Comparison of ENCODE assay signal across 8 cellular contexts in the genomic region with DNA sequence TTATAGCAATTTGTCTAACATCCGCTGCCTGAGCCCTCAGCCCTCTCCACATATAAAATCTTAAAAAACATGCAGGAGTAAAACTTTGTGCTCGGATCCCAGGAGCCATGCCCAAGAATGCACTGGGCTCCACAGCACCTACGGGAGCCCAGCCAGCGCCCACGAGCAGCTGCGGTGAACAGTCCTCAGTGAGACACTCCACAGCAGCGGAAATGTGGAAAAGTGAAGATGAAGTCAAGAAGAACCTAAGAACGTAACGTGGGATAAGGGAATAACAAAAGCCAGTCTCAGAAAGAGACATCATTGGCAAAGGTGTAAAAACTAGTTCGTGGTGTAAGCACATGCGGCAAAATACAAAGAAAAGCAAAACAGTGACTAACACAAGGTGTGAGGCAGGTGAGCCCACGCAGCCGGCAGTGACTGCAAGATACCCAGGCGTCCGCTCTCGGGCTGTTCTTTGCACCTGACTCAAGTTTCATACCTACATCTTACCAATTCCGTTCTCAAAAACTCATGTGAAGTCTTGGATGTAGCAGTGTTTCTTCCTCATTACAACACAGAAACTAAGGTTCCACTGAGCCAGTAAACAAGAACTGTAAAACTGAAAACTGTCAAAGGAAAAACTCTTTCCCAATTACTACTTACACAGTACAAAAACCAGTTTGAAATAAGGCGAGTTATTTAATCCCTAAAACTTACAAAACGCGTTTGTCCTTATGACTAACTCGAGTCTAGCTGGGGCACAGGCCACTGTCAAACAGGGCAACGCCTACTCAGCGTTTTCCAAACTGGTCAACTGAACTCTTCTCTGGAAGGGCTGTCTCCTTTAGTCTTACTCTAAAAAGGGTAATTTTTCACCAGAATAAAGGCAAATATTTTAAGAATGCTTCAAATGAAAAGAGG. TPM values are rescaled to one million over a fixed set of nuclear protein-coding genes. Genes with fewer than 3 reads are reported as not detected.
DNase-seq lines count a peak whose midpoint lies in the region; ATAC-seq and TF ChIP-seq lines count a peak whose summit lies in the region.

No MANE protein-coding gene starts in this region.

- H3K4me3 ChIP-seq in AG10803 (ENCODE audit: low read length) (peak overlapping the region; percentile 56), fibroblast of mammary gland (ENCODE audit: control insufficient read depth, low read depth, low read length) (peak overlapping the region; percentile 55)

- DNase-seq in AG10803 (ENCODE audit: low read depth) (no peak), M059J (ENCODE audit: low read depth) (peak; percentile 43), activated T-cell treated with anti-CD3 and anti-CD28 coated beads for 48 hours (ENCODE audit: low read depth) (peak; percentile 63), fibroblast of mammary gland (ENCODE audit: low read depth) (peak; percentile 63), sciatic nerve (ENCODE audit: low spot score) (peak; percentile 55), HuH-7.5 (ENCODE audit: low spot score) (no peak), DMS153 treated with DMSO at 0.1 percent for 48 hours (lab: John Stamatoyannopoulos, UW; ENCODE audit: unreplicated experiment) (no peak), NCI-H446 treated with DMSO at 0.1 percent for 48 hours (lab: John Stamatoyannopoulos, UW) (no peak)

- ATAC-seq in sciatic nerve, result no peak

- TF ChIP-seq CTCF in AG10803 (conservative IDR thresholded peaks at IDR 0.05; ENCODE audit: low read length) (no peak), fibroblast of mammary gland (conservative IDR thresholded peaks at IDR 0.05; ENCODE audit: control insufficient read depth, insufficient read depth, low read depth, low read length) (no peak)

- intact Hi-C loops in sciatic nerve (cut with DNase I), result no loop called here

RNA-seq across cellular contexts. Expression of a gene that starts 1.7 kb away (rescaled TPM):
- total RNA-seq in M059J (2014; rRNA removed; shearing (Covaris generic)), result 17.2 and 21.5 TPM in 2 replicates
- 39.8 TPM for total RNA-seq in sciatic nerve

RNA-seq across cellular contexts. Expression of a gene that starts 55.5 kb away (rescaled TPM):
- 49.6 and 54.6 TPM in 2 replicates for total RNA-seq in M059J (2014; rRNA removed; shearing (Covaris generic))
- 35.2 TPM for total RNA-seq in sciatic nerve

Comparison
In these comparisons a context has a peak if more than half of its experiments do, and no peak if none do; other contexts are left out.
1. DNase-seq: peak in M059J (single experiment), activated T-cell treated with anti-CD3 and anti-CD28 coated beads for 48 hours (single experiment), fibroblast of mammary gland (single experiment) and sciatic nerve (single experiment); none in AG10803 (single experiment), HuH-7.5 (single experiment), DMS153 treated with DMSO at 0.1 percent for 48 hours (single experiment) and NCI-H446 treated with DMSO at 0.1 percent for 48 hours (single experiment).